26 cellular contexts compared by ENCODE assay signal in the genomic region with DNA sequence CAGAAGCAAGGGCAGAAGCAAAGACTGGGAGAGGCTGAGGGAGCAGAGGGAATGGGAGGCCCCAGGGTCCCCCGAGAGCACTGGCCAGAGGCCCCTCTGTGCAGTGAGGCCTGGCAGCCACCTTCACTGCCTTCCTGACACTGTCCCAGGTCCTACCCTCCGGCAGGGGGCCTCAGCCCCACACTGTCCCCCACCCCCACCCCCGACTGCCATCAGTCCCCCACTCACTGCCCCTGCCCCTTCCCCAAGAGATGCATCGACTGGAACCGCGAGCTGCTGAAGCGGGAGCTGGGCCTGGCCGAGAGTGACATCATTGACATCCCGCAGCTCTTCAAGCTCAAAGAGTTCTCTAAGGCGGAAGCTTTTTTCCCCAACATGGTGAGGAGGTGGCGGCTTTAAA. TPM values are rescaled to one million over a fixed set of nuclear protein-coding genes. Genes with fewer than 3 reads are reported as not detected.
"Had no signal": no experiment of that assay in that cellular context is flagged by ENCODE, and none has a peak within 500 bp of the region (broad histone marks: within the 10 kb centered on the region; RNA-seq: fewer than 3 reads in every experiment).

No MANE protein-coding gene starts in this region.

- DNase-seq: activated CD4-positive, CD25-positive, alpha-beta regulatory T cell treated with anti-CD3 and anti-CD28 coated beads, Interleukin-2, amount 50 U/mL, for 72 hours; activated CD8-positive, alpha-beta memory T cell treated with anti-CD3 and anti-CD28 coated beads for 24 hours; activated CD8-positive, alpha-beta memory T cell treated with anti-CD3 and anti-CD28 coated beads, Interleukin-2, amount 50 U/mL, for 4 hours; activated naive CD4-positive, alpha-beta T cell treated with Interleukin-2 at 50 U/mL for 16 hours; activated naive CD8-positive, alpha-beta T cell treated with anti-CD3 and anti-CD28 coated beads for 36 hours; activated T-cell treated with anti-CD3 and anti-CD28 coated beads, Interleukin-2, amount 50 U/mL, for 48 hours; effector memory CD4-positive, alpha-beta T cell; foreskin melanocyte; posterior cingulate gyrus; small intestine; stimulated activated CD4-positive, alpha-beta T cell treated with anti-CD3 and anti-CD28 coated beads, Interleukin-2, amount 100 ng/mL, for 24 hours; stimulated activated naive CD8-positive, alpha-beta T cell treated with anti-CD3 and anti-CD28 coated beads, Interleukin-15, amount 100 ng/mL, for 72 hours; T-helper 2 cell; tibial artery had no signal

- H3K4me3 ChIP-seq: hepatocyte, tibial artery had no signal

- H3K36me3 ChIP-seq: tibial artery had no signal

- H3K27ac Mint-ChIP-seq: nephron; stimulated activated effector memory CD8-positive, alpha-beta T cell treated with anti-CD3 and anti-CD28 coated beads, Interleukin-12 subunit alpha, Interleukin-12 subunit beta, amount 100 ng/mL, for 72 hours; stimulated activated naive CD8-positive, alpha-beta T cell treated with anti-CD3 and anti-CD28 coated beads, Interleukin-15, amount 100 ng/mL, for 72 hours had no signal

- H3K27me3 ChIP-seq: hepatocyte had no signal

- H3K9me3 ChIP-seq: tibial artery had no signal

- H3K79me2 ChIP-seq: hepatocyte had no signal

- H3K4me1 ChIP-seq: tibial artery had no signal

- H3K36me3 Mint-ChIP-seq: stimulated activated effector memory CD8-positive, alpha-beta T cell treated with anti-CD3 and anti-CD28 coated beads, Interleukin-12 subunit alpha, Interleukin-12 subunit beta, amount 100 ng/mL, for 72 hours had no signal

- H2AFZ ChIP-seq: hepatocyte had no signal

- H3K4me2 ChIP-seq: hepatocyte had no signal

- H3K9me3 Mint-ChIP-seq: central memory CD8-positive, alpha-beta T cell; nephron; stimulated activated effector memory CD8-positive, alpha-beta T cell treated with anti-CD3 and anti-CD28 coated beads, Interleukin-12 subunit alpha, Interleukin-12 subunit beta, amount 100 ng/mL, for 72 hours; stimulated activated naive CD8-positive, alpha-beta T cell treated with anti-CD3 and anti-CD28 coated beads, Interleukin-15, amount 100 ng/mL, for 72 hours had no signal

- H3K27ac ChIP-seq: hepatocyte, tibial artery had no signal

- H3K27me3 Mint-ChIP-seq: activated naive CD8-positive, alpha-beta T cell treated with anti-CD3 and anti-CD28 coated beads for 36 hours; stimulated activated naive CD8-positive, alpha-beta T cell treated with anti-CD3 and anti-CD28 coated beads, Interleukin-15, amount 100 ng/mL, for 72 hours had no signal

- H3K4me1 Mint-ChIP-seq: central memory CD8-positive, alpha-beta T cell; nephron had no signal

- H3K4me3 Mint-ChIP-seq: activated naive CD8-positive, alpha-beta T cell treated with anti-CD3 and anti-CD28 coated beads for 36 hours; central memory CD8-positive, alpha-beta T cell; nephron; stimulated activated effector memory CD8-positive, alpha-beta T cell treated with anti-CD3 and anti-CD28 coated beads, Interleukin-12 subunit alpha, Interleukin-12 subunit beta, amount 100 ng/mL, for 72 hours; stimulated activated naive CD8-positive, alpha-beta T cell treated with anti-CD3 and anti-CD28 coated beads, Interleukin-15, amount 100 ng/mL, for 72 hours had no signal

RNA-seq across cellular contexts. Expression of gene PADI6, which starts 13.0 kb away (rescaled TPM):
- total RNA-seq: activated naive CD8-positive, alpha-beta T cell treated with anti-CD3 and anti-CD28 coated beads for 36 hours; astrocyte; dermis microvascular lymphatic vessel endothelial cell; endothelial cell of umbilical vein; esophagus mucosa; hepatocyte; liver; omental fat pad; sciatic nerve; ureter had no signal
- polyA plus RNA-seq: endothelial cell of umbilical vein, hepatocyte, liver, small intestine had no signal

RNA-seq across cellular contexts. Expression of gene PADI4, which starts 51.0 kb away (rescaled TPM):
- total RNA-seq: astrocyte, dermis microvascular lymphatic vessel endothelial cell, endothelial cell of umbilical vein, esophagus mucosa, hepatocyte had no signal
- polyA plus RNA-seq: endothelial cell of umbilical vein, hepatocyte had no signal
